ENCODE assay signal across 17 cellular contexts in the genomic region with DNA sequence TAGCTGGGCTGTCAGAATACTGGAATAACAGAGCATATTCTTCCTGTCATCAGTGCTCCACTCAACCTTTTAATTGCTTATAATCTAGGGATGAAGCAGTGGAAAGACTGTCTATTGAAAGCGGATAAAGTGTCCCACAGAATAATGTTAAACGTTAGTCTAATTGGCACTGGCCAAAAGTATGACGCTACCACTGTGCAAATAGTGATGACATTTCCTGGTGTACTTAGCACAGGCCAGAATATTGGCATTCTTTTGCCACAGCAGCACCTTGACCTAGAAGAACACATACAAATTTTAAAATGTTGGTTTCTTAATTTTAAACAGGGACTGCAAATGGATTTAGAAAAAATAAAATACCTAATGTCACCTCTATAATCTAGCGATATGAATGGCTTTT.
A peak's percentile ranks its signal among the peaks of the same experiment; 100 is the strongest.
DNase-seq lines count a peak whose midpoint lies in the region; ATAC-seq and TF ChIP-seq lines count a peak whose summit lies in the region.
"Had no signal": no experiment of that assay in that cellular context is flagged by ENCODE, and none has a peak within 500 bp of the region (broad histone marks: within the 10 kb centered on the region; RNA-seq: fewer than 3 reads in every experiment).

No MANE protein-coding gene starts in this region.

- no peaks in the 10 kb centered on the region for H4K20me1 ChIP-seq in PC-3 (ENCODE audit: low read length)

- DNase-seq in DMS153 treated with DMSO at 0.1 percent for 48 hours (lab: John Stamatoyannopoulos, UW; ENCODE audit: unreplicated experiment) (peak; percentile 34), NCI-H2029 treated with DMSO at 0.1 percent for 48 hours (lab: John Stamatoyannopoulos, UW) (peak; percentile 8), PC-3 (peak; percentile 60), SIG-M5 treated with dmso at 0.1 percent for 504 hours (lab: John Stamatoyannopoulos, UW; ENCODE audit: unreplicated experiment) (no peak)
- DNase-seq: C1 segment of cervical spinal cord; Calu3; CD4-positive, alpha-beta memory T cell; COR-L47; DMS79; EL; GDM1; GM23248; H7; HCEC 1CT had no signal

- no peaks in the 10 kb centered on the region for H3K36me3 ChIP-seq in PC-3 (ENCODE audit: low read depth, low read length)

- peak overlapping the region; percentile 13; the same call in 1 of the 2 replicates for H3K27ac ChIP-seq in PC-3 (ENCODE audit: low read length)
- H3K27ac ChIP-seq: GM23248 had no signal

- BruUV-seq in PC-3 (replicated peaks; lab: Mats Ljungman, UMichigan): no TSS peak

- no peaks in the 10 kb centered on the region for H3K9me3 ChIP-seq in PC-3 (ENCODE audit: low read length)

- H3K4me2 ChIP-seq in PC-3 (ENCODE audit: low read length): no peak overlapping the region

- TF ChIP-seq CTCF in PC-3 (conservative IDR thresholded peaks at IDR 0.05; ENCODE audit: low read depth, low read length): no peak

- no peaks in the 10 kb centered on the region for H3K79me2 ChIP-seq in PC-3 (ENCODE audit: low read length)

- peaks cover 16% of the 10 kb centered on the region; the same call in 1 of the 2 replicates for H3K4me1 ChIP-seq in PC-3 (ENCODE audit: insufficient read depth, low read length)

- CTCF ChIA-PET in PC-3 (lab: Charles Lee): no interaction called here

- H2AFZ ChIP-seq in PC-3 (ENCODE audit: low read length): no peak overlapping the region
- H2AFZ ChIP-seq: GM23248 had no signal

- no peaks in the 10 kb centered on the region for H3K9me2 ChIP-seq in PC-3 (replicated peaks; ENCODE audit: low read length)

- no peaks in the 10 kb centered on the region for H3F3A ChIP-seq in PC-3 (ENCODE audit: low read length, unreplicated experiment)

- ATAC-seq in PC-3 (peak; percentile 84), HG03135 (IDR thresholded peaks at IDR 0.05; ENCODE audit: unreplicated experiment) (no peak), HG03108 (IDR thresholded peaks at IDR 0.05; ENCODE audit: unreplicated experiment) (no peak)
- ATAC-seq: GM12878 had no signal

- no peak overlapping the region for H3K4me3 ChIP-seq in PC-3 (ENCODE audit: low read length)
- H3K4me3 ChIP-seq: GM12878, GM23248 had no signal

- POLR2A ChIA-PET in PC-3 (lab: Charles Lee; ENCODE audit: unreplicated experiment): no interaction called here

- intact Hi-C loops in PC-3 (cut with micrococcal nuclease): no loop called here

- no peaks in the 10 kb centered on the region for H3K27me3 ChIP-seq in PC-3 (ENCODE audit: low read length)

- H3K9ac ChIP-seq in PC-3 (ENCODE audit: low read length): no peak overlapping the region
- H3K9ac ChIP-seq: GM23248 had no signal
